8 cellular contexts compared by ENCODE assay signal in the genomic region with DNA sequence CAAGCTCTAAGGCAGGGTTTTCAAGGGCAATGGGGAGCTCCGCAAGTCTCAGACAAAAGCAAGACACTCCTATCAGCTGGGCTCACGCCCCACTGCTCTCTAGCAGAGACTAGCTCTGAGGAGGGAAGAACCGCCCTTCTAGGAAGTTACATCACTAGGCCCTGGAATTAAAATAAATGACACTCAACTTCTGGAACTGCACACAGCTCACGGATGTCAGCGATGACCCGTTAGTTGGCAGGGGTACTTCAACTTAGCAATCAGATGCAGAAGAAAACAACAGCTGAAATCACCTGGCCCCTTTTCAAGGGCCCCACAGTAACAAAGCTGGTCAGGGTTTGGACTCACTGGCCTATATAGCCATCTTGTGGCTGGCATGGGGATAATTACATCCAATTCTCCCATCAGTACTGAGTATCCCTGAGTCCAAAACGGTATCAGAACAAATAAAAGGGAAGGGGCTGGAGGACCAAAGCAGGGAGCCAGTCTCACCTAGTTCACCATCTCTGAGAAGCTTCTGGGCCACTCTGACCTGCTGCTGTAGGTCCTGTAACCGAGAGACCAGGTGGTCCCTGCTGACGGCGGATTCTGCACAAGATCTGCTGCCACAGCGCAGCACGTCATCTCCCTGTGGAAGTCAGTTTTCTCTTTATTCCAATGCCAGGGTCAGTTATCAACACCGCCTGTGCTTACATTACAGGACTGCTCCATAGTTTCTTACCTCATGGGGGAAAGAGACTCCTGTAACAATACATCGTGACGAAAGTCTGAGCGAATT. TPM values are rescaled to one million over a fixed set of nuclear protein-coding genes. Genes with fewer than 3 reads are reported as not detected.
DNase-seq lines count a peak whose midpoint lies in the region; ATAC-seq, FAIRE-seq and TF ChIP-seq lines count a peak whose summit lies in the region.

No MANE protein-coding gene starts in this region.

- peak; percentile 52 for FAIRE-seq in H1 (lab: Jason Lieb, UNC)

- no peaks in the 10 kb centered on the region for H3K79me1 ChIP-seq in H1 (ENCODE audit: low read depth, low read length)
- H3K79me1 ChIP-seq in mesenchymal stem cell (replicated peaks; ENCODE audit: low read length, poor library complexity, severe bottlenecking) = peaks cover 17% of the 10 kb centered on the region

- no peak overlapping the region for H3K4ac ChIP-seq in H1 (replicated peaks; ENCODE audit: insufficient read length, low read depth, low read length)
- H3K4ac ChIP-seq in mesenchymal stem cell (ENCODE audit: low read depth in 1 of 2, low read length in 2 of 2) = peak overlapping the region in 1 of 2 experiments; percentile 35

- TF ChIP-seq CTCF in A673 (conservative IDR thresholded peaks at IDR 0.05; ENCODE audit: low read depth, low read length) = peak; percentile 67
- TF ChIP-seq CTCF in GM10266 (IDR thresholded peaks at IDR 0.05; ENCODE audit: control insufficient read depth, insufficient read depth, low read depth, missing control alignments) = peak; percentile 39
- TF ChIP-seq CTCF in H1 (IDR thresholded peaks at IDR 0.05; ENCODE audit: control extremely low read depth in 1 of 3, insufficient read depth in 1 of 3, low read depth in 1 of 3, low read length in 3 of 3) = peak; percentile 9 to 68 (median 59)

- H2BK15ac ChIP-seq in H1 (ENCODE audit: low read length) = no peak overlapping the region
- H2BK15ac ChIP-seq in mesenchymal stem cell (ENCODE audit: low read depth, poor library complexity, severe bottlenecking) = no peak overlapping the region

- no peak overlapping the region for H3K23ac ChIP-seq in H1 (ENCODE audit: insufficient read length)
- no peak overlapping the region for H3K23ac ChIP-seq in mesenchymal stem cell (ENCODE audit: low read length in 2 of 2)

- no peak overlapping the region for H2AFZ ChIP-seq in H1 (ENCODE audit: low read length)
- no peak overlapping the region for H2AFZ ChIP-seq in mesenchymal stem cell (ENCODE audit: low read depth, low read length)

- CTCF ChIA-PET in A673 (lab: Charles Lee) (interaction anchor here (0.5 to 1.4 kb wide), 5 partner anchors 61 to 135 kb away, joined by 3 to 10 read pairs (median 4); no protein-coding TSS in a partner anchor), H1 (lab: Charles Lee; ENCODE audit: partially characterized antibody) (interaction anchor here (0.6 to 8.1 kb wide), 31 partner anchors 9 to 458 kb away, joined by 3 to 117 read pairs (median 5); a partner anchor contains a TSS)

- H3K4me1 ChIP-seq in A673 (ENCODE audit: insufficient read depth, low read length, poor library complexity, severe bottlenecking) (peaks cover 26% of the 10 kb centered on the region), H1 (replicated peaks in 1 of 4; ENCODE audit: control insufficient read depth in 3 of 4, insufficient read depth in 4 of 4, low read length in 3 of 4) (no peaks in the 10 kb centered on the region), mesenchymal stem cell (ENCODE audit: control insufficient read depth, insufficient read depth, low read depth, low read length) (peaks cover 26% of the 10 kb centered on the region), urinary bladder (ENCODE audit: insufficient read depth) (no peaks in the 10 kb centered on the region)

- no peak overlapping the region for H3K18ac ChIP-seq in H1 (ENCODE audit: extremely low read depth, low read length)
- H3K18ac ChIP-seq in mesenchymal stem cell (ENCODE audit: low read depth in 1 of 2, low read length in 2 of 2) = peak overlapping the region; percentile 19 to 42

- H2BK20ac ChIP-seq in H1 (ENCODE audit: low read length) = no peak overlapping the region

- no peaks in the 10 kb centered on the region for H3K23me2 ChIP-seq in H1 (ENCODE audit: low read depth, low read length)

- BruUV-seq in A673 (replicated peaks; lab: Mats Ljungman, UMichigan) = no TSS peak

- no peak overlapping the region for H3K56ac ChIP-seq in H1 (replicated peaks; ENCODE audit: insufficient read length, low read depth, low read length)

- H3K36me3 ChIP-seq in A673 (ENCODE audit: insufficient read depth, low read length, poor library complexity, severe bottlenecking) = peaks cover 36% of the 10 kb centered on the region
- peaks cover 11 to 45% (median 26%) of the 10 kb centered on the region in 4 experiments for H3K36me3 ChIP-seq in H1 (ENCODE audit: control insufficient read depth in 2 of 4, insufficient read depth in 4 of 4, low read length in 3 of 4)
- peaks cover 14 to 35% of the 10 kb centered on the region in 2 experiments for H3K36me3 ChIP-seq in mesenchymal stem cell (ENCODE audit: control insufficient read depth in 1 of 2, insufficient read depth in 2 of 2, low read depth in 1 of 2, low read length in 2 of 2)
- H3K36me3 ChIP-seq in urinary bladder (ENCODE audit: insufficient read depth) = no peaks in the 10 kb centered on the region

- WGBS in H1 (ENCODE audit: extremely low coverage in 1 of 2, insufficient coverage in 1 of 2, insufficient read length in 1 of 2, insufficient replicate concordance in 2 of 2, low coverage in 1 of 2, low lambda C conversion rate in 2 of 2, missing lambda C conversion rate in 1 of 2), 2 experiments = 82% methylated on average over 16 of the region's 16 CpGs; no CpG with 5 or more reads in 1 of the 2 experiments
- 73% methylated on average over 16 of the region's 16 CpGs for WGBS in mesenchymal stem cell
- 42% methylated on average over 16 of the region's 16 CpGs for WGBS in urinary bladder

- H3K4me2 ChIP-seq in H1 (ENCODE audit: insufficient read depth in 1 of 2, low read depth in 2 of 2, low read length in 2 of 2) (no peak overlapping the region), mesenchymal stem cell (ENCODE audit: low read length, poor library complexity, severe bottlenecking) (no peak overlapping the region)

- ATAC-seq in HG03196 (IDR thresholded peaks at IDR 0.05; ENCODE audit: unreplicated experiment) = no peak

- TF ChIP-seq RAD21 in H1 (IDR thresholded peaks at IDR 0.05 in 1 of 2, conservative IDR thresholded peaks at IDR 0.05 in 1 of 2; ENCODE audit: low read depth in 2 of 2, low read length in 2 of 2) = peak; percentile 79 to 83

- TF ChIP-seq EP300 in H1 (IDR thresholded peaks at IDR 0.05; ENCODE audit: borderline replicate concordance in 1 of 2, low read depth in 2 of 2, low read length in 2 of 2) = no peak

- H3K9me3 ChIP-seq in A673 (ENCODE audit: low read depth, low read length, poor library complexity, severe bottlenecking) = no peaks in the 10 kb centered on the region
- H3K9me3 ChIP-seq in H1 (ENCODE audit: insufficient read depth in 2 of 2, low read depth in 1 of 2, low read length in 1 of 2) = no peaks in the 10 kb centered on the region
- no peaks in the 10 kb centered on the region for H3K9me3 ChIP-seq in mesenchymal stem cell (ENCODE audit: control insufficient read depth, low read length)

- H3K9ac ChIP-seq in H1 (replicated peaks in 1 of 4; ENCODE audit: extremely low read depth in 1 of 4, low read depth in 3 of 4, low read length in 3 of 4) = no peak overlapping the region
- peak overlapping the region; percentile 82 for H3K9ac ChIP-seq in mesenchymal stem cell (ENCODE audit: low read length)

- no peaks in the 10 kb centered on the region for H3K79me2 ChIP-seq in H1 (ENCODE audit: control insufficient read depth in 1 of 2, insufficient read depth in 2 of 2, low read length in 2 of 2)

- intact Hi-C loops in A673 (cut with micrococcal nuclease; ENCODE audit: unreplicated experiment) = loop anchor here (1.0 kb wide), 1 partner anchor 62 kb away; no protein-coding TSS in a partner anchor

- H2BK120ac ChIP-seq in H1 (replicated peaks; ENCODE audit: low read depth, low read length) (no peak overlapping the region), mesenchymal stem cell (ENCODE audit: low read depth, low read length) (no peak overlapping the region)

- H2BK12ac ChIP-seq in H1 (ENCODE audit: low read depth, low read length) = no peak overlapping the region
- peak overlapping the region; percentile 96 to 97 for H2BK12ac ChIP-seq in mesenchymal stem cell (ENCODE audit: low read length in 2 of 2)

- H4K91ac ChIP-seq in H1 (replicated peaks; ENCODE audit: insufficient read length, low read length) = no peak overlapping the region
- H4K91ac ChIP-seq in mesenchymal stem cell (ENCODE audit: low read length) = peak overlapping the region; percentile 28

- no peak overlapping the region for H4K8ac ChIP-seq in H1 (ENCODE audit: extremely low read depth, insufficient read depth, low read length)
- peak overlapping the region; percentile 43 for H4K8ac ChIP-seq in mesenchymal stem cell (ENCODE audit: low read length)

- no peak overlapping the region for H4K5ac ChIP-seq in H1 (ENCODE audit: insufficient read length, low read depth, low read length)

- no peak for TF ChIP-seq POLR2A in H1 (IDR thresholded peaks at IDR 0.05; ENCODE audit: control extremely low read depth in 1 of 2, low read depth in 2 of 2, low read length in 2 of 2)

- H2AK5ac ChIP-seq in H1 (ENCODE audit: low read depth, low read length) (no peak overlapping the region), mesenchymal stem cell (ENCODE audit: low read length, severe bottlenecking) (peak overlapping the region; percentile 71)

- H3K14ac ChIP-seq in H1 (ENCODE audit: insufficient read length) = no peak overlapping the region
- no peak overlapping the region for H3K14ac ChIP-seq in mesenchymal stem cell (ENCODE audit: low read length in 2 of 2)

- H3K27me3 ChIP-seq in A673 (replicated peaks; ENCODE audit: insufficient read depth, low read depth, low read length, poor library complexity) (no peaks in the 10 kb centered on the region), H1 (replicated peaks in 1 of 4; ENCODE audit: control insufficient read depth in 3 of 4, extremely low read depth in 1 of 4, insufficient read depth in 3 of 4, low read length in 3 of 4) (no peaks in the 10 kb centered on the region), mesenchymal stem cell (ENCODE audit: control insufficient read depth in 1 of 2, insufficient read depth in 1 of 2, low read length in 2 of 2) (no peaks in the 10 kb centered on the region)

- POLR2A ChIA-PET in A673 (lab: Charles Lee; ENCODE audit: low non-redundant PET) = no interaction called here
- POLR2A ChIA-PET in H1 (lab: Charles Lee; ENCODE audit: partially characterized antibody) = interaction anchor here (1.0 to 2.6 kb wide), 7 partner anchors 9 to 67 kb away, joined by 3 to 13 read pairs (median 4); a partner anchor contains a TSS

- H3K4me3 ChIP-seq in A673 (ENCODE audit: low read depth, low read length, poor library complexity, severe bottlenecking) = no peak overlapping the region
- H3K4me3 ChIP-seq in H1 (ENCODE audit: extremely low read depth in 1 of 4, insufficient read depth in 2 of 4, low read depth in 3 of 4, low read length in 4 of 4) = no peak overlapping the region
- H3K4me3 ChIP-seq in mesenchymal stem cell (ENCODE audit: insufficient read depth in 1 of 2, low read depth in 1 of 2, low read length in 2 of 2) = peak overlapping the region in 1 of 2 experiments; percentile 65
- H3K4me3 ChIP-seq in urinary bladder (ENCODE audit: low read depth, low read length) = no peak overlapping the region

- DNase-seq in A673 (ENCODE audit: low spot score) = peak; percentile 57
- no peak for DNase-seq in GM10266 (ENCODE audit: extremely low spot score)
- peak; percentile 58 for DNase-seq in RKO (ENCODE audit: low spot score)
- DNase-seq in H1 (ENCODE audit: low read depth in 1 of 2, low spot score in 2 of 2) = no peak
- DNase-seq in mesenchymal stem cell = peak; percentile 85
- no peak for DNase-seq in NCI-H2029 (lab: John Stamatoyannopoulos, UW)

- peaks cover 2 to 3% of the 10 kb centered on the region in 2 experiments for H4K20me1 ChIP-seq in H1 (replicated peaks in 1 of 2; ENCODE audit: control insufficient read depth in 1 of 2, insufficient read depth in 2 of 2, low read length in 2 of 2)

- no peak overlapping the region for H2BK5ac ChIP-seq in H1 (ENCODE audit: low read depth, low read length)
- no peak overlapping the region for H2BK5ac ChIP-seq in mesenchymal stem cell (ENCODE audit: low read depth, low read length, poor library complexity, severe bottlenecking)

- H3K27ac ChIP-seq in A673 (ENCODE audit: low read depth, low read length, poor library complexity, severe bottlenecking) (peak overlapping the region; percentile 46), H1 (ENCODE audit: low read depth, low read length) (no peak overlapping the region), mesenchymal stem cell (ENCODE audit: low read length, poor library complexity, severe bottlenecking) (no peak overlapping the region), urinary bladder (ENCODE audit: low read depth) (peak overlapping the region; percentile 96)

RNA-seq across cellular contexts. Expression of a gene that starts 22.2 kb away (rescaled TPM):
- total RNA-seq in A673 (2021) (47.8 and 91.0 TPM in 2 replicates), urinary bladder (303 TPM)
- 41.5 and 42.3 TPM in 2 replicates for total RNA-seq in H1 (2021; fragmentation: NEBNext Ultra II Directional; extraction: Animal tissue kit (Norgen Biotek cat#: 25700))
- polyA plus RNA-seq in H1 (2011; rRNA removed) (136 and 161 TPM in 2 replicates), urinary bladder (701 TPM)
- polyA plus RNA-seq in H1 (2011; cell fraction: cytosol; rRNA removed) = 112 TPM
- 138 TPM for polyA plus RNA-seq in H1 (2011; cell fraction: nucleus; rRNA removed)
- polyA plus RNA-seq in H1 (2012, experiment 1 of 2) = 44.7 to 50.6 TPM (median 49.2 TPM) in 4 replicates
- polyA plus RNA-seq in H1 (2012, experiment 2 of 2) = 62.1 TPM
- 94.4 TPM for polyA plus RNA-seq in H1 (2013, experiment 1 of 2)
- polyA plus RNA-seq in H1 (2013, experiment 2 of 2) = 101 TPM
- 45.7 and 57.7 TPM in 2 replicates for polyA minus RNA-seq in H1 (2011; rRNA and poly(A)+ RNA removed)
- 29.4 TPM for polyA minus RNA-seq in H1 (2011; cell fraction: cytosol; rRNA and poly(A)+ RNA removed)
- polyA minus RNA-seq in H1 (2011; cell fraction: nucleus; rRNA and poly(A)+ RNA removed) = 23.2 TPM
- polyA plus RNA-seq in mesenchymal stem cell (2013, experiment 1 of 2) = 83.0 TPM
- 81.2 TPM for polyA plus RNA-seq in mesenchymal stem cell (2013, experiment 2 of 2)

RNA-seq across cellular contexts. Expression of a gene that starts 41.4 kb away (rescaled TPM):
- 0.28 and 0.37 TPM in 2 replicates for total RNA-seq in A673 (2021)
- total RNA-seq in H1 (2021; fragmentation: NEBNext Ultra II Directional; extraction: Animal tissue kit (Norgen Biotek cat#: 25700)) = 1.6 and 1.8 TPM in 2 replicates
- 3.2 and 5.5 TPM in 2 replicates for polyA plus RNA-seq in H1 (2011; rRNA removed)
- 3.3 TPM for polyA plus RNA-seq in H1 (2011; cell fraction: cytosol; rRNA removed)
- 2.3 TPM for polyA plus RNA-seq in H1 (2011; cell fraction: nucleus; rRNA removed)
- polyA plus RNA-seq in H1 (2012, experiment 1 of 2) = 1.1 to 2.2 TPM (median 1.7 TPM) in 4 replicates
- 1.3 TPM for polyA plus RNA-seq in H1 (2012, experiment 2 of 2)
- 0.81 TPM for polyA plus RNA-seq in H1 (2013, experiment 1 of 2)
- 0.81 TPM for polyA plus RNA-seq in H1 (2013, experiment 2 of 2)
- 0.73 and 0.82 TPM in 2 replicates for polyA minus RNA-seq in H1 (2011; rRNA and poly(A)+ RNA removed)
- polyA minus RNA-seq in H1 (2011; cell fraction: cytosol; rRNA and poly(A)+ RNA removed) = 1.8 TPM
- polyA minus RNA-seq in H1 (2011; cell fraction: nucleus; rRNA and poly(A)+ RNA removed) = 0.60 TPM
- 0.03 TPM for polyA plus RNA-seq in mesenchymal stem cell (2013, experiment 1 of 2)
- polyA plus RNA-seq in mesenchymal stem cell (2013, experiment 2 of 2) = 0.01 TPM
- total RNA-seq in urinary bladder = 0.37 TPM
- polyA plus RNA-seq in urinary bladder = 21.3 TPM

RNA-seq across cellular contexts. Expression of a gene that starts 45.7 kb away (rescaled TPM):
- total RNA-seq in A673 (2021) (28.1 and 31.6 TPM in 2 replicates), urinary bladder (14.1 TPM)
- 22.0 and 23.4 TPM in 2 replicates for total RNA-seq in H1 (2021; fragmentation: NEBNext Ultra II Directional; extraction: Animal tissue kit (Norgen Biotek cat#: 25700))
- polyA plus RNA-seq in H1 (2011; rRNA removed) (10.5 and 11.3 TPM in 2 replicates), urinary bladder (12.8 TPM)
- 14.4 TPM for polyA plus RNA-seq in H1 (2011; cell fraction: cytosol; rRNA removed)
- 17.5 TPM for polyA plus RNA-seq in H1 (2011; cell fraction: nucleus; rRNA removed)
- 13.0 to 17.1 TPM (median 14.5 TPM) in 4 replicates for polyA plus RNA-seq in H1 (2012, experiment 1 of 2)
- polyA plus RNA-seq in H1 (2012, experiment 2 of 2) = 5.4 TPM
- polyA plus RNA-seq in H1 (2013, experiment 1 of 2) = 11.9 TPM
- 11.6 TPM for polyA plus RNA-seq in H1 (2013, experiment 2 of 2)
- polyA minus RNA-seq in H1 (2011; rRNA and poly(A)+ RNA removed) = 31.0 and 41.8 TPM in 2 replicates
- polyA minus RNA-seq in H1 (2011; cell fraction: cytosol; rRNA and poly(A)+ RNA removed) = 10.9 TPM
- polyA minus RNA-seq in H1 (2011; cell fraction: nucleus; rRNA and poly(A)+ RNA removed) = 29.5 TPM
- polyA plus RNA-seq in mesenchymal stem cell (2013, experiment 1 of 2) = 5.1 TPM
- polyA plus RNA-seq in mesenchymal stem cell (2013, experiment 2 of 2) = 4.8 TPM

RNA-seq across cellular contexts. Expression of a gene that starts 45.8 kb away (rescaled TPM):
- total RNA-seq in A673 (2021) (211 and 231 TPM in 2 replicates), urinary bladder (23.9 TPM)
- 181 and 194 TPM in 2 replicates for total RNA-seq in H1 (2021; fragmentation: NEBNext Ultra II Directional; extraction: Animal tissue kit (Norgen Biotek cat#: 25700))
- polyA plus RNA-seq in H1 (2011; rRNA removed) (56.0 and 79.1 TPM in 2 replicates), urinary bladder (46.3 TPM)
- 99.5 TPM for polyA plus RNA-seq in H1 (2011; cell fraction: cytosol; rRNA removed)
- polyA plus RNA-seq in H1 (2011; cell fraction: nucleus; rRNA removed) = 60.9 TPM
- 111 to 130 TPM (median 121 TPM) in 4 replicates for polyA plus RNA-seq in H1 (2012, experiment 1 of 2)
- polyA plus RNA-seq in H1 (2012, experiment 2 of 2) = 7.4 TPM
- polyA plus RNA-seq in H1 (2013, experiment 1 of 2) = 49.6 TPM
- 48.1 TPM for polyA plus RNA-seq in H1 (2013, experiment 2 of 2)
- polyA minus RNA-seq in H1 (2011; rRNA and poly(A)+ RNA removed) = 119 and 146 TPM in 2 replicates
- 46.3 TPM for polyA minus RNA-seq in H1 (2011; cell fraction: cytosol; rRNA and poly(A)+ RNA removed)
- 35.2 TPM for polyA minus RNA-seq in H1 (2011; cell fraction: nucleus; rRNA and poly(A)+ RNA removed)
- polyA plus RNA-seq in mesenchymal stem cell (2013, experiment 1 of 2) = 21.9 TPM
- polyA plus RNA-seq in mesenchymal stem cell (2013, experiment 2 of 2) = 22.1 TPM

RNA-seq across cellular contexts. Expression of a gene that starts 59.5 kb away (rescaled TPM):
- 18.6 and 19.4 TPM in 2 replicates for total RNA-seq in A673 (2021)
- 12.3 and 13.1 TPM in 2 replicates for total RNA-seq in H1 (2021; fragmentation: NEBNext Ultra II Directional; extraction: Animal tissue kit (Norgen Biotek cat#: 25700))
- polyA plus RNA-seq in H1 (2011; rRNA removed) = 9.1 and 12.9 TPM in 2 replicates
- 8.0 TPM for polyA plus RNA-seq in H1 (2011; cell fraction: cytosol; rRNA removed)
- polyA plus RNA-seq in H1 (2011; cell fraction: nucleus; rRNA removed) = 30.5 TPM
- polyA plus RNA-seq in H1 (2012, experiment 1 of 2) = 7.4 to 14.0 TPM (median 13.7 TPM) in 4 replicates
- polyA plus RNA-seq in H1 (2012, experiment 2 of 2) = 10.3 TPM
- 6.6 TPM for polyA plus RNA-seq in H1 (2013, experiment 1 of 2)
- 5.4 TPM for polyA plus RNA-seq in H1 (2013, experiment 2 of 2)
- polyA minus RNA-seq in H1 (2011; rRNA and poly(A)+ RNA removed) = 7.8 and 8.5 TPM in 2 replicates
- polyA minus RNA-seq in H1 (2011; cell fraction: cytosol; rRNA and poly(A)+ RNA removed) = 10.5 TPM
- polyA minus RNA-seq in H1 (2011; cell fraction: nucleus; rRNA and poly(A)+ RNA removed) = 13.8 TPM
- polyA plus RNA-seq in mesenchymal stem cell (2013, experiment 1 of 2) = 15.3 TPM
- polyA plus RNA-seq in mesenchymal stem cell (2013, experiment 2 of 2) = 15.6 TPM
- 11.8 TPM for total RNA-seq in urinary bladder
- polyA plus RNA-seq in urinary bladder = 37.7 TPM

Comparison
In these comparisons a context has a peak if more than half of its experiments do, and no peak if none do; other contexts are left out.
1. DNase-seq: peak in A673 (single experiment), RKO (single experiment) and mesenchymal stem cell (single experiment); none in GM10266 (single experiment), H1 (0 of 2) and NCI-H2029 (single experiment).
2. H3K27ac ChIP-seq: peak in A673 (single experiment) and urinary bladder (single experiment); none in H1 (single experiment) and mesenchymal stem cell (single experiment).
3. Peak in every context shown above with its lines, with median percentiles within 50 percentile points of each other: CTCF ChIP-seq.